In genomic region chr1:54238353-54239040, GRCh38 we compare ENCODE assay signal across 27 cellular contexts. TPM values are rescaled to one million over a fixed set of nuclear protein-coding genes. Genes with fewer than 3 reads are reported as not detected.
DNase-seq lines count a peak whose midpoint lies in the region; ATAC-seq, FAIRE-seq and TF ChIP-seq lines count a peak whose summit lies in the region.
"Had no signal": no experiment of that assay in that cellular context is flagged by ENCODE, and none has a peak within 500 bp of the region (broad histone marks: within the 10 kb centered on the region; RNA-seq: fewer than 3 reads in every experiment).

No MANE protein-coding gene starts in this region.

- TF ChIP-seq CTCF in K562 (IDR thresholded peaks at IDR 0.05 in 2 of 3, conservative IDR thresholded peaks at IDR 0.05 in 1 of 3; ENCODE audit: insufficient read depth in 2 of 3, low read depth in 1 of 3, low read length in 3 of 3) (no peak), upper lobe of right lung (IDR thresholded peaks at IDR 0.05) (no peak)

- FAIRE-seq in K562 (lab: Jason Lieb, UNC): no peak
- FAIRE-seq: D721Med, TTC549 had no signal

- no peak overlapping the region for H2AFZ ChIP-seq in K562 (ENCODE audit: low read depth, low read length)
- H2AFZ ChIP-seq: GM23338 had no signal

- H3K9ac ChIP-seq in K562 (ENCODE audit: insufficient read depth in 1 of 2, low read depth in 2 of 2, low read length in 2 of 2): peak overlapping the region in 1 of 2 experiments; percentile 15; a peak in 1 of 4 replicates

- peaks cover 11% of the 10 kb centered on the region for H3K4me1 Mint-ChIP-seq in activated naive CD8-positive, alpha-beta T cell treated with anti-CD3 and anti-CD28 coated beads, Interleukin-2, amount 10 ng/mL, durations not matched to agents 7 days and 5 days
- no peaks in the 10 kb centered on the region for H3K4me1 Mint-ChIP-seq in activated naive CD8-positive, alpha-beta T cell treated with anti-CD3 and anti-CD28 coated beads for 36 hours
- H3K4me1 Mint-ChIP-seq: GM23338, mesothelial cell of epicardium, nephron had no signal

- H3K36me3 ChIP-seq in K562 (ENCODE audit: control insufficient read depth, insufficient read depth, low read length) (peaks cover 66% of the 10 kb centered on the region), upper lobe of right lung (peaks cover 62% of the 10 kb centered on the region)

- H3K9me1 ChIP-seq in K562 (ENCODE audit: control insufficient read depth, insufficient read depth, low read length): no peaks in the 10 kb centered on the region

- H3K79me2 ChIP-seq in K562 (ENCODE audit: control insufficient read depth, insufficient read depth, low read length): no peaks in the 10 kb centered on the region

- no peak overlapping the region for H3K4me2 ChIP-seq in K562 (ENCODE audit: insufficient read depth, low read length)
- H3K4me2 ChIP-seq: GM23338 had no signal

- no peak overlapping the region for H3K27ac ChIP-seq in K562 (ENCODE audit: extremely low read depth, low read depth, low read length)
- H3K27ac ChIP-seq in upper lobe of right lung: no peak overlapping the region
- H3K27ac ChIP-seq: epithelial cell of prostate had no signal

- H3K27ac Mint-ChIP-seq in activated naive CD8-positive, alpha-beta T cell treated with anti-CD3 and anti-CD28 coated beads, Interleukin-2, amount 10 ng/mL, durations not matched to agents 7 days and 5 days: peak overlapping the region; percentile 25
- no peak overlapping the region for H3K27ac Mint-ChIP-seq in activated naive CD8-positive, alpha-beta T cell treated with anti-CD3 and anti-CD28 coated beads for 36 hours
- H3K27ac Mint-ChIP-seq: activated T-cell treated with anti-CD3 and anti-CD28 coated beads, Interleukin-2, amount 50 U/mL, for 72 hours; GM23338; mesothelial cell of epicardium; nephron had no signal

- 91% methylated on average over 10 of the region's 12 CpGs for WGBS in K562 (ENCODE audit: insufficient coverage, low coverage, missing lambda C conversion rate)

- H3K4me3 Mint-ChIP-seq in activated naive CD8-positive, alpha-beta T cell treated with anti-CD3 and anti-CD28 coated beads, Interleukin-2, amount 10 ng/mL, durations not matched to agents 7 days and 5 days: no peak overlapping the region
- no peak overlapping the region for H3K4me3 Mint-ChIP-seq in activated naive CD8-positive, alpha-beta T cell treated with anti-CD3 and anti-CD28 coated beads for 36 hours
- H3K4me3 Mint-ChIP-seq: activated T-cell treated with anti-CD3 and anti-CD28 coated beads, Interleukin-2, amount 50 U/mL, for 72 hours; GM23338; IgD-negative memory B cell; mesothelial cell of epicardium; nephron had no signal

- H3K4me3 ChIP-seq in K562: no peak overlapping the region
- no peak overlapping the region for H3K4me3 ChIP-seq in upper lobe of right lung
- H3K4me3 ChIP-seq: GM23338, heart left ventricle, sigmoid colon had no signal

- in situ Hi-C loops in K562 (cut with MboI): no loop called here

- H3K4me1 ChIP-seq in K562 (replicated peaks in 1 of 2; ENCODE audit: control insufficient read depth in 2 of 2, insufficient read depth in 2 of 2, low read length in 2 of 2): no peaks in the 10 kb centered on the region
- H3K4me1 ChIP-seq in upper lobe of right lung: no peaks in the 10 kb centered on the region

- H3K9me3 ChIP-seq in K562 (replicated peaks; ENCODE audit: control insufficient read depth, insufficient read depth, low read depth, low read length) (no peaks in the 10 kb centered on the region), upper lobe of right lung (no peaks in the 10 kb centered on the region)
- H3K9me3 ChIP-seq: heart left ventricle, sigmoid colon had no signal

- no peaks in the 10 kb centered on the region for H3K27me3 Mint-ChIP-seq in activated naive CD8-positive, alpha-beta T cell treated with anti-CD3 and anti-CD28 coated beads, Interleukin-2, amount 10 ng/mL, durations not matched to agents 7 days and 5 days
- no peaks in the 10 kb centered on the region for H3K27me3 Mint-ChIP-seq in activated naive CD8-positive, alpha-beta T cell treated with anti-CD3 and anti-CD28 coated beads for 36 hours
- H3K27me3 Mint-ChIP-seq: IgD-negative memory B cell had no signal

- CTCF ChIA-PET in K562 (lab: Yijun Ruan, JAX; ENCODE audit: low intra/inter-chr PET ratio): no interaction called here

- no peak for TF ChIP-seq POLR2A in K562 (conservative IDR thresholded peaks at IDR 0.05)

- no peak for ATAC-seq in activated naive CD8-positive, alpha-beta T cell treated with anti-CD3 and anti-CD28 coated beads, Interleukin-2, amount 10 ng/mL, durations not matched to agents 7 days and 5 days (ENCODE audit: low read depth)
- ATAC-seq in K562: no peak
- peak; percentile 88 for ATAC-seq in upper lobe of right lung
- no peak for ATAC-seq in HG02571 (IDR thresholded peaks at IDR 0.05; ENCODE audit: unreplicated experiment)
- ATAC-seq: activated T-cell treated with anti-CD3 and anti-CD28 coated beads, Interleukin-2, amount 50 U/mL, for 72 hours; GM23338 had no signal

- H3K27me3 ChIP-seq in K562 (ENCODE audit: control insufficient read depth in 2 of 2, insufficient read depth in 2 of 2, low read length in 2 of 2) (no peaks in the 10 kb centered on the region), upper lobe of right lung (no peaks in the 10 kb centered on the region)
- H3K27me3 ChIP-seq: heart left ventricle, sigmoid colon had no signal

- H3K9me3 Mint-ChIP-seq in activated naive CD8-positive, alpha-beta T cell treated with anti-CD3 and anti-CD28 coated beads, Interleukin-2, amount 10 ng/mL, durations not matched to agents 7 days and 5 days: no peaks in the 10 kb centered on the region
- H3K9me3 Mint-ChIP-seq in activated naive CD8-positive, alpha-beta T cell treated with anti-CD3 and anti-CD28 coated beads for 36 hours: no peaks in the 10 kb centered on the region
- H3K9me3 Mint-ChIP-seq: activated naive CD4-positive, alpha-beta T cell treated with anti-CD3 and anti-CD28 coated beads, Interleukin-2, amount 50 U/mL, for 72 hours; activated T-cell treated with anti-CD3 and anti-CD28 coated beads, Interleukin-2, amount 50 U/mL, for 72 hours; mesothelial cell of epicardium had no signal

- no peak for TF ChIP-seq EP300 in K562 (IDR thresholded peaks at IDR 0.05; ENCODE audit: low read length)

- no TSS peak for BruUV-seq in K562 (replicated peaks; lab: Mats Ljungman, UMichigan)

- no peaks in the 10 kb centered on the region for H4K20me1 ChIP-seq in K562 (replicated peaks; ENCODE audit: control insufficient read depth, insufficient read depth, low read length)

- TF ChIP-seq RAD21 in K562 (CRISPR knock-in tag; conservative IDR thresholded peaks at IDR 0.05 in 1 of 2, IDR thresholded peaks at IDR 0.05 in 1 of 2): no peak

- POLR2A ChIA-PET in activated naive CD8-positive, alpha-beta T cell treated with anti-CD3 and anti-CD28 coated beads, Interleukin-2, amount 10 ng/mL, durations not matched to agents 7 days and 5 days (lab: Charles Lee): no interaction called here
- POLR2A ChIA-PET in K562 (lab: Yijun Ruan, JAX): interaction anchor here (0.6 to 1.0 kb wide), 3 partner anchors 9 to 384 kb away, joined by 3 read pairs; no protein-coding TSS in a partner anchor

- intact Hi-C loops in K562 (cut with micrococcal nuclease): no loop called here
- intact Hi-C loops in upper lobe of right lung (cut with DNase I): no loop called here

- no peak for DNase-seq in activated naive CD8-positive, alpha-beta T cell treated with anti-CD3 and anti-CD28 coated beads, Interleukin-2, amount 10 ng/mL, durations not matched to agents 7 days and 5 days
- no peak for DNase-seq in activated naive CD8-positive, alpha-beta T cell treated with anti-CD3 and anti-CD28 coated beads for 36 hours
- DNase-seq in NOMO-1 (lab: John Stamatoyannopoulos, UW; ENCODE audit: unreplicated experiment in 2 of 2) (peak; percentile 78 to 92), K562 (ENCODE audit: extremely low read depth in 1 of 4, low spot score in 3 of 4) (no peak), upper lobe of right lung (peak; percentile 79), GOT3 (lab: John Stamatoyannopoulos, UW) (no peak)
- no peak for DNase-seq in stimulated activated CD4-positive, alpha-beta T cell treated with anti-CD3 and anti-CD28 coated beads, Interleukin-15, amount 100 ng/mL, for 24 hours
- DNase-seq: ACHN; activated T-cell treated with anti-CD3 and anti-CD28 coated beads, Interleukin-2, amount 50 U/mL, for 72 hours; EL; heart left ventricle; left cardiac atrium; NCI-H1092; NCI-H2029; NCI-H345; NCI-H82; sigmoid colon; substantia nigra had no signal

- H3K36me3 Mint-ChIP-seq in activated naive CD8-positive, alpha-beta T cell treated with anti-CD3 and anti-CD28 coated beads, Interleukin-2, amount 10 ng/mL, durations not matched to agents 7 days and 5 days: peaks cover 23% of the 10 kb centered on the region
- H3K36me3 Mint-ChIP-seq in activated naive CD8-positive, alpha-beta T cell treated with anti-CD3 and anti-CD28 coated beads for 36 hours: peaks cover 8% of the 10 kb centered on the region

RNA-seq across cellular contexts. Expression of gene MRPL37, which starts 38.5 kb away (rescaled TPM):
- 10 to 100 TPM; 71.8 to 81.6 TPM for total RNA-seq in activated naive CD8-positive, alpha-beta T cell treated with anti-CD3 and anti-CD28 coated beads, Interleukin-2, amount 10 ng/mL, durations not matched to agents 7 days and 5 days
- 100 to 1,000 TPM; 206 to 216 TPM for total RNA-seq in activated naive CD8-positive, alpha-beta T cell treated with anti-CD3 and anti-CD28 coated beads for 36 hours
- total RNA-seq in K562 (2011; cell fraction: chromatin; rRNA removed; ENCODE audit: low replicate concordance): 14.4 and 25.2 TPM in 2 replicates
- 24.8 and 26.6 TPM in 2 replicates for total RNA-seq in K562 (2011; cell fraction: nucleolus; rRNA removed)
- total RNA-seq in K562 (2011; cell fraction: nucleoplasm; rRNA removed): 26.0 and 33.7 TPM in 2 replicates
- 193 and 248 TPM in 2 replicates for total RNA-seq in K562 (2014; rRNA removed)
- 152 TPM in 2 replicates for total RNA-seq in K562 (2014; rRNA removed; fragmentation: Illumina TruSeq; extraction: Trizol)
- 175 and 180 TPM in 2 replicates for total RNA-seq in K562 (2015; rRNA removed; fragmentation: Illumina TruSeq; extraction: Trizol)
- total RNA-seq in K562 (2021): 226 and 236 TPM in 2 replicates
- 66.9 and 72.9 TPM in 2 replicates for polyA plus RNA-seq in K562 (2011; rRNA removed)
- polyA plus RNA-seq in K562 (2011; cell fraction: cytosol; rRNA removed): 93.0 and 93.1 TPM in 2 replicates
- polyA plus RNA-seq in K562 (2011; cell fraction: nucleus; rRNA removed): 36.4 and 42.0 TPM in 2 replicates
- polyA plus RNA-seq in K562 (2012): 179 and 203 TPM in 2 replicates
- 244 and 303 TPM in 2 replicates for polyA plus RNA-seq in K562 (2014; fragmentation: Illumina TruSeq; extraction: Trizol)
- polyA plus RNA-seq in K562 (2014; fragmentation: Nextera tagmentation; extraction: Ambion mirVana): 10 to 100 TPM; 52.2 to 79.7 TPM
- polyA plus RNA-seq in K562 (2014; rRNA removed): 202 and 235 TPM in 2 replicates
- polyA minus RNA-seq in K562 (2011; rRNA and poly(A)+ RNA removed): 31.8 and 36.8 TPM in 2 replicates
- 32.4 and 42.5 TPM in 2 replicates for polyA minus RNA-seq in K562 (2011; cell fraction: cytosol; rRNA and poly(A)+ RNA removed)
- polyA minus RNA-seq in K562 (2011; cell fraction: nucleus; rRNA and poly(A)+ RNA removed): 12.3 and 19.7 TPM in 2 replicates
- total RNA-seq in upper lobe of right lung: 41.9 TPM

RNA-seq across cellular contexts. Expression of gene CYB5RL, which starts 38.7 kb away (rescaled TPM):
- 10 to 100 TPM; 11.6 to 13.3 TPM for total RNA-seq in activated naive CD8-positive, alpha-beta T cell treated with anti-CD3 and anti-CD28 coated beads, Interleukin-2, amount 10 ng/mL, durations not matched to agents 7 days and 5 days
- total RNA-seq in activated naive CD8-positive, alpha-beta T cell treated with anti-CD3 and anti-CD28 coated beads for 36 hours: 10 to 100 TPM in 1 of 2 experiments, 1 to 10 TPM in 1; 9.1 to 10.6 TPM
- 21.5 and 31.8 TPM in 2 replicates for total RNA-seq in K562 (2011; cell fraction: chromatin; rRNA removed; ENCODE audit: low replicate concordance)
- 25.8 and 27.7 TPM in 2 replicates for total RNA-seq in K562 (2011; cell fraction: nucleolus; rRNA removed)
- 22.4 and 29.6 TPM in 2 replicates for total RNA-seq in K562 (2011; cell fraction: nucleoplasm; rRNA removed)
- total RNA-seq in K562 (2014; rRNA removed) (7.9 and 9.6 TPM in 2 replicates), K562 (2014; rRNA removed; fragmentation: Illumina TruSeq; extraction: Trizol) (8.3 and 11.2 TPM in 2 replicates), K562 (2015; rRNA removed; fragmentation: Illumina TruSeq; extraction: Trizol) (10.5 and 12.7 TPM in 2 replicates), K562 (2021) (15.2 and 16.9 TPM in 2 replicates), upper lobe of right lung (8.8 TPM)
- polyA plus RNA-seq in K562 (2011; rRNA removed) (11.3 and 12.3 TPM in 2 replicates), K562 (2014; fragmentation: Illumina TruSeq; extraction: Trizol) (14.7 and 18.0 TPM in 2 replicates), K562 (2014; fragmentation: Nextera tagmentation; extraction: Ambion mirVana) (1 to 10 TPM; 8.8 to 8.9 TPM), K562 (2014; rRNA removed) (9.4 and 13.3 TPM in 2 replicates)
- polyA plus RNA-seq in K562 (2011; cell fraction: cytosol; rRNA removed): 15.1 and 18.6 TPM in 2 replicates
- polyA plus RNA-seq in K562 (2011; cell fraction: nucleus; rRNA removed): 11.4 and 21.0 TPM in 2 replicates
- polyA plus RNA-seq in K562 (2012): 9.8 and 11.3 TPM in 2 replicates
- polyA minus RNA-seq in K562 (2011; rRNA and poly(A)+ RNA removed): 8.3 and 14.1 TPM in 2 replicates
- polyA minus RNA-seq in K562 (2011; cell fraction: cytosol; rRNA and poly(A)+ RNA removed): 6.2 and 7.9 TPM in 2 replicates
- polyA minus RNA-seq in K562 (2011; cell fraction: nucleus; rRNA and poly(A)+ RNA removed): 8.2 and 11.0 TPM in 2 replicates

Comparison
In these comparisons a context has a peak if more than half of its experiments do, and no peak if none do; other contexts are left out.
1. DNase-seq: peak in NOMO-1 (2 of 2) and upper lobe of right lung (single experiment); none in activated naive CD8-positive, alpha-beta T cell treated with anti-CD3 and anti-CD28 coated beads, Interleukin-2, amount 10 ng/mL, durations not matched to agents 7 days and 5 days (single experiment), activated naive CD8-positive, alpha-beta T cell treated with anti-CD3 and anti-CD28 coated beads for 36 hours (single experiment), K562 (0 of 4), stimulated activated CD4-positive, alpha-beta T cell treated with anti-CD3 and anti-CD28 coated beads, Interleukin-15, amount 100 ng/mL, for 24 hours (single experiment) and GOT3 (single experiment).